Comparison of ENCODE assay signal across 8 cellular contexts in the genomic region with DNA sequence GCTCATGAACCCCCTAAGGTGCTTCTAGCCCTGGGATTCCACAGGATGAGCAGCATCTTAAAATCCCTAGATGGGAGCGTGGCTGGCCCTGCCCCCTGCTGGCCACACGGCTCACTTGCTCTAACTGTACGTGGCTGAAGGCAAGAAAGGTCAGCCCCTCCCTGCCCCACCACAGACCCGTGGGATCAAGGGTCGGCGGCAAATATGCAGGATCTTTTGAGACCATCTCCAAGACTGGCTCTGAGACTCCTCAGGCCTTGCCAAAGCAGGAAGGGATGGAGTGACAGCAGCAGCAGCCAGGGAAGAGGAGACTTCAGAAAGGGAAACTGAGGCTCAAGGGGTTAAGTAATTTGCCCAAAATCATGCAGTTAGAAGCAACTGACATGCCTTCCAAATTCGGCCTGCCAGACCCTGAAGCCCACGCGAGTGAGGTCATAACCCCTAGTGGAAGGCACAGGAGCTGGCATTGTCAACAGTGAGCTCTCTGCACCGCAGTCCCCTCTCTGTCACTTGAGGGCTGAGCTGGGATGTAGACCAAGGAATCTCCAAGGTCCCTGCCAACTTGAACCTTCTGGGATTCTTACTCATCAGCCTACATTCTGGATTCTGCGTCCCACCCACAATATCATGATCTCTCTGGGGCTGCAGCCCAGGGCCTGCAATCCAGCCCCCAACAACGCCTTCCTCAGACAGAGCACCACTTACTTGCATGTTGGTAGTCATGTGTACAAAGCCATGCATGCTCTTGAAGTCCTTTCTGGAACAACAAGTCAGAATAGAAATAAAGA. TPM values are rescaled to one million over a fixed set of nuclear protein-coding genes. Genes with fewer than 3 reads are reported as not detected.
DNase-seq lines count a peak whose midpoint lies in the region; ATAC-seq and TF ChIP-seq lines count a peak whose summit lies in the region.

No MANE protein-coding gene starts in this region.

- no peaks in the 10 kb centered on the region for H3K9me3 Mint-ChIP-seq in endothelial cell (ENCODE audit: unreplicated experiment)
- no peaks in the 10 kb centered on the region for H3K9me3 Mint-ChIP-seq in stimulated activated memory B cell treated with anti-CD40 and anti-IgM and Interleukin-4, amounts not matched to agents 10 μg/mL and 1 μg/mL and 100 μg/mL, for 72 hours

- no peaks in the 10 kb centered on the region for H3K36me3 ChIP-seq in mucosa of descending colon (ENCODE audit: low read depth)

- TF ChIP-seq CTCF in endothelial cell (IDR thresholded peaks at IDR 0.05; ENCODE audit: unreplicated experiment) (peak; percentile 86), mucosa of descending colon (IDR thresholded peaks at IDR 0.05) (peak; percentile 64)

- peaks cover 6% of the 10 kb centered on the region for H3K36me3 Mint-ChIP-seq in endothelial cell (ENCODE audit: low read depth, unreplicated experiment)
- no peaks in the 10 kb centered on the region for H3K36me3 Mint-ChIP-seq in stimulated activated memory B cell treated with anti-CD40 and anti-IgM and Interleukin-4, amounts not matched to agents 10 μg/mL and 1 μg/mL and 100 μg/mL, for 72 hours

- no peaks in the 10 kb centered on the region for H3K4me1 Mint-ChIP-seq in endothelial cell (ENCODE audit: unreplicated experiment)
- peaks cover 14% of the 10 kb centered on the region for H3K4me1 Mint-ChIP-seq in stimulated activated memory B cell treated with anti-CD40 and anti-IgM and Interleukin-4, amounts not matched to agents 10 μg/mL and 1 μg/mL and 100 μg/mL, for 72 hours

- H3K27me3 Mint-ChIP-seq in endothelial cell (ENCODE audit: unreplicated experiment): no peaks in the 10 kb centered on the region
- H3K27me3 Mint-ChIP-seq in stimulated activated memory B cell treated with anti-CD40 and anti-IgM and Interleukin-4, amounts not matched to agents 10 μg/mL and 1 μg/mL and 100 μg/mL, for 72 hours: peaks cover 80% of the 10 kb centered on the region

- ATAC-seq in HG02763 (IDR thresholded peaks at IDR 0.05; ENCODE audit: unreplicated experiment) (peak; percentile 55), mucosa of descending colon (peak; percentile 81), GM18519 (IDR thresholded peaks at IDR 0.05; ENCODE audit: low FRiP score, unreplicated experiment) (no peak)
- peak; percentile 51 for ATAC-seq in stimulated activated memory B cell treated with anti-CD40 and anti-IgM and Interleukin-4, amounts not matched to agents 10 μg/mL and 1 μg/mL and 100 μg/mL, for 72 hours

- H3K4me1 ChIP-seq in mucosa of descending colon (ENCODE audit: low read depth): no peaks in the 10 kb centered on the region

- H3K4me3 Mint-ChIP-seq in endothelial cell (ENCODE audit: unreplicated experiment): peak overlapping the region; percentile 11
- no peak overlapping the region for H3K4me3 Mint-ChIP-seq in stimulated activated memory B cell treated with anti-CD40 and anti-IgM and Interleukin-4, amounts not matched to agents 10 μg/mL and 1 μg/mL and 100 μg/mL, for 72 hours

- no peaks in the 10 kb centered on the region for H3K9me3 ChIP-seq in mucosa of descending colon

- no peak overlapping the region for H3K27ac Mint-ChIP-seq in endothelial cell (ENCODE audit: unreplicated experiment)
- H3K27ac Mint-ChIP-seq in stimulated activated memory B cell treated with anti-CD40 and anti-IgM and Interleukin-4, amounts not matched to agents 10 μg/mL and 1 μg/mL and 100 μg/mL, for 72 hours: no peak overlapping the region

- H3K4me3 ChIP-seq in mucosa of descending colon: no peak overlapping the region

- intact Hi-C loops in mucosa of descending colon (cut with DNase I, micrococcal nuclease): loop anchor here (2.0 to 5.0 kb wide), 2 partner anchors 70 to 72 kb away; no protein-coding TSS in a partner anchor

- peak; percentile 89 for DNase-seq in ELF-1 (ENCODE audit: low read depth, low spot score)
- peak; percentile 23 for DNase-seq in NCI-H82 treated with DMSO at 0.1 percent for 48 hours (lab: John Stamatoyannopoulos, UW; ENCODE audit: unreplicated experiment)
- DNase-seq in activated CD8-positive, alpha-beta memory T cell treated with anti-CD3 and anti-CD28 coated beads for 24 hours: peak; percentile 85
- DNase-seq in endothelial cell (ENCODE audit: low spot score): peak; percentile 78
- DNase-seq in mucosa of descending colon: peak; percentile 70 to 89 (median 83)

RNA-seq across cellular contexts. Expression of gene CREB3L1, which starts 31.4 kb away (rescaled TPM):
- 21.6 TPM for total RNA-seq in endothelial cell (ENCODE audit: unreplicated experiment)
- total RNA-seq in mucosa of descending colon: 100 to 1,000 TPM in 2 of 3 donors, 10 to 100 TPM in 1; 52.7 to 140 (median 108) TPM

RNA-seq across cellular contexts. Expression of gene DGKZ, which starts 38.4 kb away (rescaled TPM):
- total RNA-seq in endothelial cell (ENCODE audit: unreplicated experiment): 127 TPM
- 10 to 100 TPM; 41.2 to 49.6 (median 47.2) TPM for total RNA-seq in mucosa of descending colon

Comparison
In these comparisons a context has a peak if more than half of its experiments do, and no peak if none do; other contexts are left out.
1. DNase-seq: peak in every context shown above with its lines; median percentile 89 in ELF-1; 85 in activated CD8-positive, alpha-beta memory T cell treated with anti-CD3 and anti-CD28 coated beads for 24 hours; 83 in mucosa of descending colon; 78 in endothelial cell; 23 in NCI-H82 treated with DMSO at 0.1 percent for 48 hours.